1 cellular context compared by ENCODE assay signal in genomic region chr11:8721740-8722139, GRCh38.
TF ChIP-seq lines count a peak whose summit lies in the region.

No MANE protein-coding gene starts in this region.

TF ChIP-seq in GM23338, 12 proteins besides CTCF, POLR2A, EP300 and RAD21:
- no peak for TF ChIP-seq REST (IDR thresholded peaks at IDR 0.05; ENCODE audit: unreplicated experiment)
- TF ChIP-seq POLR2AphosphoS5 (IDR thresholded peaks at IDR 0.05; ENCODE audit: low read depth): no peak
- TF ChIP-seq EZH2 (IDR thresholded peaks at IDR 0.05; ENCODE audit: low read depth, unreplicated experiment): no peak
- no peak for TF ChIP-seq STAT1 (IDR thresholded peaks at IDR 0.05; ENCODE audit: unreplicated experiment)
- TF ChIP-seq NANOG (IDR thresholded peaks at IDR 0.05; ENCODE audit: borderline replicate concordance): no peak
- no peak for TF ChIP-seq ZNF331 (CRISPR knock-in tag; IDR thresholded peaks at IDR 0.05; ENCODE audit: low read depth)
- TF ChIP-seq ZNF462 (CRISPR knock-in tag; IDR thresholded peaks at IDR 0.05): no peak
- no peak for TF ChIP-seq ETS1 (IDR thresholded peaks at IDR 0.05)
- TF ChIP-seq JUNB (IDR thresholded peaks at IDR 0.05; ENCODE audit: unreplicated experiment): no peak
- TF ChIP-seq EZH2phosphoT487 (IDR thresholded peaks at IDR 0.05; ENCODE audit: unreplicated experiment): no peak
- TF ChIP-seq ZNF114 (CRISPR knock-in tag; IDR thresholded peaks at IDR 0.05): no peak
- TF ChIP-seq CREB1 (CRISPR knock-in tag; IDR thresholded peaks at IDR 0.05; ENCODE audit: low read depth): no peak
